1 cellular context compared by ENCODE assay signal in the genomic region with DNA sequence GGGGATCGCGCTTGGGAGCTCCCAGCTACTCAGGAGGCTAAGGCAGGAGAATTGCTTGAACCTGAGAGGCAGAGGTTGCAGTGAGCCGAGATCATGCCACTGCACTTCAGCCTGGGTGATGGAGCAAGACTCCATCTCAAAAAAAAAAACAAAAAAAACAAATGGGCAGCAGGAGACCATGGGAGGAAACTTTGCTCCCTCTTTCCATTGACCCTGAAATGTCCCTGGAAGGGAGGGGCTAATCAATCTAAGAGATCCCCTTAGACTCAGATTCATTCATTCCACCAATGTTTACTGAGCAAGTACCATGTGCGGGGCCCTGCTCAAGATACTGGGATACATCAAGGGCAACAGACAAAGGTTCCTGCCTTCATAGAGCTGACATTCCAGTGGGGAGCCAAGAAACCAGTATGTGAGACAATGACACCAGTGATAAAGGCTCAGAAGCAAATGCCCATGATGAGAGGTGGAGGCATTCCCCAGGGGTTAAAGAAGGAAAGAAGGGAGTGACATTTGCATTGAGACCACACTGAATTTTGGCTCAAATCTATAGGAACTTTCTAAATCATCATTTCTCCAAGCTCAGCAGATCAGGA.
TF ChIP-seq lines count a peak whose summit lies in the region.

No MANE protein-coding gene starts in this region.

TF ChIP-seq in HCT116, 20 proteins besides CTCF, POLR2A, EP300 and RAD21 (continued from another document):
- TF ChIP-seq, protein P1, sequence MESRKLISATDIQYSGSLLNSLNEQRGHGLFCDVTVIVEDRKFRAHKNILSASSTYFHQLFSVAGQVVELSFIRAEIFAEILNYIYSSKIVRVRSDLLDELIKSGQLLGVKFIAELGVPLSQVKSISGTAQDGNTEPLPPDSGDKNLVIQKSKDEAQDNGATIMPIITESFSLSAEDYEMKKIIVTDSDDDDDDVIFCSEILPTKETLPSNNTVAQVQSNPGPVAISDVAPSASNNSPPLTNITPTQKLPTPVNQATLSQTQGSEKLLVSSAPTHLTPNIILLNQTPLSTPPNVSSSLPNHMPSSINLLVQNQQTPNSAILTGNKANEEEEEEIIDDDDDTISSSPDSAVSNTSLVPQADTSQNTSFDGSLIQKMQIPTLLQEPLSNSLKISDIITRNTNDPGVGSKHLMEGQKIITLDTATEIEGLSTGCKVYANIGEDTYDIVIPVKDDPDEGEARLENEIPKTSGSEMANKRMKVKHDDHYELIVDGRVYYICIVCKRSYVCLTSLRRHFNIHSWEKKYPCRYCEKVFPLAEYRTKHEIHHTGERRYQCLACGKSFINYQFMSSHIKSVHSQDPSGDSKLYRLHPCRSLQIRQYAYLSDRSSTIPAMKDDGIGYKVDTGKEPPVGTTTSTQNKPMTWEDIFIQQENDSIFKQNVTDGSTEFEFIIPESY (IDR thresholded peaks at IDR 0.05; ENCODE audit: extremely low read depth, insufficient replicate concordance, low read length) = no peak
